In the genomic region with DNA sequence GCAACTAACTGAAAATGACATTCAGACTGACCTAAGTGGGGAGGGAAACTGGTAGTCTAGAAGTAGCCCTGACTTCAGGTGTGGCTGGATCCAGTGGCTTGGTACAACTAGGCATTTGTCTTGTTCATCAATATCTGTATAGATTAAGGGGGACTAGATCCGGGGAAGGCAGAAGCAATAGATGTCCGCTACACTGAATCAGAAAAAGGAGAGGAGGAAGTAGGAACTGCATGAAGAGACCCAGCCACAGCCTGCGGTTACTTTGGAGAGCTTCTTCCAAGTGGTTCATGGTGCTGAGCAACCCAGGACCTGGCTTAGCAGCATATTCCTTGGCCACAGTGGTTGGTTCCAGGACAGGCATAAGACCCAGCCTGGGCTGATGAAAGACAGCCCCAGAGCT, we compare ENCODE assay signal across 1 cellular context.
TF ChIP-seq lines count a peak whose summit lies in the region.

No MANE protein-coding gene starts in this region.

TF ChIP-seq in HepG2, 621 proteins besides CTCF, POLR2A, EP300 and RAD21:
- TF ChIP-seq SMAD9 (CRISPR knock-in tag; IDR thresholded peaks at IDR 0.05) (no peak), ZNF652 (CRISPR knock-in tag; IDR thresholded peaks at IDR 0.05; ENCODE audit: borderline replicate concordance, low read depth) (no peak), SMYD3 (CRISPR knock-in tag; IDR thresholded peaks at IDR 0.05) (no peak), CCAR2 (optimal IDR thresholded peaks at IDR 0.05; ENCODE audit: low read depth, low read length) (no peak), KLF11 (CRISPR knock-in tag; IDR thresholded peaks at IDR 0.05) (no peak), DNMT3B (CRISPR knock-in tag; conservative IDR thresholded peaks at IDR 0.05) (no peak), ZMYM2 (CRISPR knock-in tag; IDR thresholded peaks at IDR 0.05) (no peak), ZNF329 (CRISPR knock-in tag; IDR thresholded peaks at IDR 0.05; ENCODE audit: low read depth) (peak; percentile 70; the same call in 1 of the 2 replicates), JDP2 (CRISPR knock-in tag; IDR thresholded peaks at IDR 0.05; ENCODE audit: borderline replicate concordance) (no peak), KAT7 (CRISPR knock-in tag; IDR thresholded peaks at IDR 0.05; ENCODE audit: borderline replicate concordance) (no peak), PITX1 (CRISPR knock-in tag; IDR thresholded peaks at IDR 0.05) (no peak), ZNF276 (CRISPR knock-in tag; IDR thresholded peaks at IDR 0.05; ENCODE audit: low read depth) (no peak), THAP9 (CRISPR knock-in tag; IDR thresholded peaks at IDR 0.05; ENCODE audit: borderline replicate concordance) (no peak), NFIC (IDR thresholded peaks at IDR 0.05; ENCODE audit: low read length) (no peak), THAP11 (CRISPR knock-in tag; IDR thresholded peaks at IDR 0.05) (no peak), BORCS8-MEF2B (CRISPR knock-in tag; IDR thresholded peaks at IDR 0.05) (no peak), SRF (IDR thresholded peaks at IDR 0.05; ENCODE audit: low read depth, low read length) (peak; percentile 25; the same call in 1 of the 2 replicates)
